In genomic region chr22:50294319-50294656, GRCh38 we compare ENCODE assay signal across 6 cellular contexts. TPM values are rescaled to one million over a fixed set of nuclear protein-coding genes. Genes with fewer than 3 reads are reported as not detected.
DNase-seq lines count a peak whose midpoint lies in the region; ATAC-seq and TF ChIP-seq lines count a peak whose summit lies in the region.

No MANE protein-coding gene starts in this region.

- H3K27me3 Mint-ChIP-seq in CD4-positive, alpha-beta memory T cell = peaks cover 12 to 16% of the 10 kb centered on the region in 2 donors

- TF ChIP-seq POLR2A in prostate gland (IDR thresholded peaks at IDR 0.05) = no peak

- H3K9me3 ChIP-seq in ectodermal cell (ENCODE audit: control insufficient read depth, low read length) (no peaks in the 10 kb centered on the region), prostate gland (no peaks in the 10 kb centered on the region)
- no peaks in the 10 kb centered on the region for H3K9me3 ChIP-seq in CD4-positive, alpha-beta memory T cell (ENCODE audit: control insufficient read depth in 1 of 2, low read length in 2 of 2)

- peaks cover under 1% of the 10 kb centered on the region for H3K27me3 ChIP-seq in ectodermal cell (ENCODE audit: control insufficient read depth, insufficient read depth, low read length, poor library complexity, severe bottlenecking)
- H3K27me3 ChIP-seq in prostate gland (replicated peaks; ENCODE audit: insufficient read depth) = no peaks in the 10 kb centered on the region
- H3K27me3 ChIP-seq in CD4-positive, alpha-beta memory T cell (ENCODE audit: insufficient read depth, low read length) = peaks cover 5% of the 10 kb centered on the region

- POLR2A ChIA-PET in CD4-positive, alpha-beta memory T cell (lab: Charles Lee; ENCODE audit: partially characterized antibody) = no interaction called here

- no peak overlapping the region for H3K4me3 ChIP-seq in ectodermal cell (ENCODE audit: insufficient read depth, low read depth, low read length)
- no peak overlapping the region for H3K4me3 ChIP-seq in prostate gland
- no peak overlapping the region for H3K4me3 ChIP-seq in CD4-positive, alpha-beta memory T cell (ENCODE audit: low read length in 2 of 2)

- no peak for ATAC-seq in GM18517 (IDR thresholded peaks at IDR 0.05; ENCODE audit: unreplicated experiment)

- intact Hi-C loops in prostate gland (cut with DNase I) = no loop called here
- intact Hi-C loops in CD4-positive, alpha-beta memory T cell (cut with micrococcal nuclease) = no loop called here

- peak overlapping the region; percentile 78 for H3K27ac ChIP-seq in ectodermal cell (ENCODE audit: insufficient read depth, low read depth, low read length, poor library complexity, severe bottlenecking)
- H3K27ac ChIP-seq in prostate gland = peak overlapping the region; percentile 77 to 81
- H3K27ac ChIP-seq in CD4-positive, alpha-beta memory T cell (ENCODE audit: low read depth, low read length) = no peak overlapping the region

- CTCF ChIA-PET in CD4-positive, alpha-beta memory T cell (lab: Charles Lee; ENCODE audit: partially characterized antibody) = no interaction called here

- H3K36me3 Mint-ChIP-seq in CD4-positive, alpha-beta memory T cell = no peaks in the 10 kb centered on the region

- peaks cover 6% of the 10 kb centered on the region for H3K36me3 ChIP-seq in ectodermal cell (ENCODE audit: control insufficient read depth, insufficient read depth, low read length)
- peaks cover 4 to 10% of the 10 kb centered on the region in 2 donors for H3K36me3 ChIP-seq in prostate gland
- H3K36me3 ChIP-seq in CD4-positive, alpha-beta memory T cell (ENCODE audit: insufficient read depth, low read length) = no peaks in the 10 kb centered on the region

- H3K4me1 ChIP-seq in ectodermal cell (ENCODE audit: control insufficient read depth, insufficient read depth, low read length) = peaks cover 36% of the 10 kb centered on the region
- H3K4me1 ChIP-seq in prostate gland (replicated peaks) = peaks cover 40% of the 10 kb centered on the region
- no peaks in the 10 kb centered on the region for H3K4me1 ChIP-seq in CD4-positive, alpha-beta memory T cell (ENCODE audit: insufficient read depth, low read length)

- H3K9me3 Mint-ChIP-seq in CD4-positive, alpha-beta memory T cell = no peaks in the 10 kb centered on the region

- H3K27ac Mint-ChIP-seq in CD4-positive, alpha-beta memory T cell = no peak overlapping the region

- 78 to 84% methylated on average over 5 of the region's 5 CpGs for WGBS in ectodermal cell, 2 experiments
- 30% methylated on average over 5 of the region's 5 CpGs for WGBS in prostate gland

- no peak overlapping the region for H3K4me3 Mint-ChIP-seq in CD4-positive, alpha-beta memory T cell

- DNase-seq in HT-29 (ENCODE audit: low spot score) (peak; percentile 33), prostate gland (ENCODE audit: low spot score) (no peak), midbrain (lab: John Stamatoyannopoulos, UW) (no peak)
- DNase-seq in CD4-positive, alpha-beta memory T cell = no peak

- TF ChIP-seq CTCF in prostate gland (IDR thresholded peaks at IDR 0.05) = no peak

- peaks cover 0 to 4% (median 4%) of the 10 kb centered on the region in 4 donors for H3K4me1 Mint-ChIP-seq in CD4-positive, alpha-beta memory T cell

RNA-seq across cellular contexts. Expression of gene PLXNB2, which starts 13.2 kb away (rescaled TPM):
- total RNA-seq in HT-29 (2014; rRNA removed; shearing (Covaris generic)) = 247 and 252 TPM in 2 replicates
- 127 TPM for polyA plus RNA-seq in ectodermal cell (2013, experiment 1 of 4)
- polyA plus RNA-seq in ectodermal cell (2013, experiment 2 of 4) = 139 TPM
- 102 TPM for polyA plus RNA-seq in ectodermal cell (2013, experiment 3 of 4)
- polyA plus RNA-seq in ectodermal cell (2013, experiment 4 of 4) = 101 TPM
- total RNA-seq in prostate gland = 100 to 1,000 TPM; 259 to 309 TPM
- 1 to 10 TPM; 2.8 to 4.6 TPM for total RNA-seq in CD4-positive, alpha-beta memory T cell
- polyA plus RNA-seq in CD4-positive, alpha-beta memory T cell = under 1 TPM in 1 of 2 donors, not detected in 1; 0.40 TPM

RNA-seq across cellular contexts. Expression of gene MAPK11, which starts 24.1 kb away (rescaled TPM):
- 1.6 and 2.2 TPM in 2 replicates for total RNA-seq in HT-29 (2014; rRNA removed; shearing (Covaris generic))
- polyA plus RNA-seq in ectodermal cell (2013, experiment 1 of 4) = 2.2 TPM
- 2.1 TPM for polyA plus RNA-seq in ectodermal cell (2013, experiment 2 of 4)
- polyA plus RNA-seq in ectodermal cell (2013, experiment 3 of 4) = 2.6 TPM
- 3.1 TPM for polyA plus RNA-seq in ectodermal cell (2013, experiment 4 of 4)
- total RNA-seq in prostate gland = 10 to 100 TPM; 11.4 to 14.1 TPM
- total RNA-seq in CD4-positive, alpha-beta memory T cell = 1 to 10 TPM; 1.6 to 1.7 TPM
- under 1 TPM; 0.10 to 0.54 TPM for polyA plus RNA-seq in CD4-positive, alpha-beta memory T cell

RNA-seq across cellular contexts. Expression of gene DENND6B, which starts 32.5 kb away (rescaled TPM):
- total RNA-seq in HT-29 (2014; rRNA removed; shearing (Covaris generic)) = 4.5 and 5.2 TPM in 2 replicates
- polyA plus RNA-seq in ectodermal cell (2013, experiment 1 of 4) = 15.7 TPM
- polyA plus RNA-seq in ectodermal cell (2013, experiment 2 of 4) = 16.1 TPM
- 13.9 TPM for polyA plus RNA-seq in ectodermal cell (2013, experiment 3 of 4)
- polyA plus RNA-seq in ectodermal cell (2013, experiment 4 of 4) = 14.5 TPM
- total RNA-seq in prostate gland = 10 to 100 TPM in 1 of 2 donors, 1 to 10 TPM in 1; 9.6 to 19.6 TPM
- total RNA-seq in CD4-positive, alpha-beta memory T cell = 1 to 10 TPM; 1.5 to 2.4 TPM
- under 1 TPM; 0.22 to 0.36 TPM for polyA plus RNA-seq in CD4-positive, alpha-beta memory T cell

RNA-seq across cellular contexts. Expression of gene MAPK12, which starts 32.8 kb away (rescaled TPM):
- 6.6 and 6.7 TPM in 2 replicates for total RNA-seq in HT-29 (2014; rRNA removed; shearing (Covaris generic))
- 27.0 TPM for polyA plus RNA-seq in ectodermal cell (2013, experiment 1 of 4)
- polyA plus RNA-seq in ectodermal cell (2013, experiment 2 of 4) = 28.0 TPM
- polyA plus RNA-seq in ectodermal cell (2013, experiment 3 of 4) = 22.2 TPM
- polyA plus RNA-seq in ectodermal cell (2013, experiment 4 of 4) = 21.6 TPM
- total RNA-seq in prostate gland = 10 to 100 TPM in 1 of 2 donors, 1 to 10 TPM in 1; 8.4 to 18.0 TPM
- total RNA-seq in CD4-positive, alpha-beta memory T cell = 1 to 10 TPM; 2.9 TPM
- polyA plus RNA-seq in CD4-positive, alpha-beta memory T cell = under 1 TPM in 1 of 2 donors, not detected in 1; 0.05 TPM

RNA-seq across cellular contexts. Expression of gene HDAC10, which starts 43.2 kb away (rescaled TPM):
- 62.6 and 63.3 TPM in 2 replicates for total RNA-seq in HT-29 (2014; rRNA removed; shearing (Covaris generic))
- 28.3 TPM for polyA plus RNA-seq in ectodermal cell (2013, experiment 1 of 4)
- polyA plus RNA-seq in ectodermal cell (2013, experiment 2 of 4) = 30.2 TPM
- 24.7 TPM for polyA plus RNA-seq in ectodermal cell (2013, experiment 3 of 4)
- 27.3 TPM for polyA plus RNA-seq in ectodermal cell (2013, experiment 4 of 4)
- 10 to 100 TPM; 36.9 to 41.3 TPM for total RNA-seq in prostate gland
- total RNA-seq in CD4-positive, alpha-beta memory T cell = 100 to 1,000 TPM; 141 to 151 TPM
- 1 to 10 TPM; 3.8 to 6.8 TPM for polyA plus RNA-seq in CD4-positive, alpha-beta memory T cell

Comparison
In these comparisons a context has a peak if more than half of its experiments do, and no peak if none do; other contexts are left out.
1. RNA of gene PLXNB2, which starts 13.2 kb away (total RNA-seq): 259 to 309 TPM in prostate gland and 247 to 252 TPM in HT-29; 2.8 to 4.6 TPM in CD4-positive, alpha-beta memory T cell; every median in the first group is over 10 times any median in the second.